Comparison of ENCODE assay signal across 8 cellular contexts in the genomic region with DNA sequence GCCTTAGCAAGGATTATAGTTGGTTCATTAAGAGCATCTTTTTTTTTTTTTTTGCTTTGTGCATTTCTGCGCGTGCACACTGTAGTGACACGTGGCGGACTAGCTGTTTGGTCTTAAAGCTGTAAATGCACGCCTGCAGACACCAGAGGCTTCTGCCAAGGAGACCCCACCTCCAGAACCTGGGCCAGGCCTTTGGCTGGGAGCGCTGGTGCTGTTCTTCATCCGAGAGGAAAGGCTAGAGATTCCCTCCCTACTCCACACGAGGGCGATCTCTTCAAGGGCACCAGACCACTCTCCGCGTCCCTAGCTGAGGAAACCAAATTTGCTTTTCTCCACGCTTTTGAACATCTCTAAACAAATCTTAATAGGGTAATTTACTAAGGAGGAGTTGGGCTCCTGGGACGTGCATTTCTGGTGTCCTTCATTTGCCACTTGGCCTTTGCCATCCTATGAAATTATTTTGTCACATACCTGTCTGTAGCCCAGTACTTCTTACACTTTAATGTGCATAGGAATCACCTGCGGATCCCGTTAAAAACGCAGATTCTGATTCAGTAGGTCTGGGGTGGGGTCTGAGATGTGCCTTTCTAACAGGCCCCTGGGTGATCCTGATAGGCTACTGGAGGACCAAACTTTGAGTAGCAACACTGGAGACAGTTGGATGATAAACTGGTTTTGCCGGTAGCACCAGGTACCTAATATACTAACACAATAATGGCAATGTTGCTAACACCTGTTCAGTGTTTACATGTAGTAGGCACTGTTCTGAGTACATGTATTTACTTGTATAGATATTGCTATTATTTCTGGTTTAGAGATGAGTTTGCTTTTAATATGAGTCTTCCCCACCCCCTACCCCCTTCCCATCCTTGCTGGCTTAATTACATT.
A peak's percentile ranks its signal among the peaks of the same experiment; 100 is the strongest.
DNase-seq lines count a peak whose midpoint lies in the region; ATAC-seq and TF ChIP-seq lines count a peak whose summit lies in the region.

No MANE protein-coding gene starts in this region.

- peak; percentile 78 for TF ChIP-seq CTCF in GM12875 (IDR thresholded peaks at IDR 0.05; ENCODE audit: borderline replicate concordance, insufficient read depth, low read depth, low read length)

- peak; percentile 70 for ATAC-seq in HG03097 (IDR thresholded peaks at IDR 0.05; ENCODE audit: low FRiP score, unreplicated experiment)

- H3K4me3 ChIP-seq in GM12875 (ENCODE audit: low read depth, low read length) = no peak overlapping the region

- DNase-seq in AG08395 (ENCODE audit: low spot score) = peak; percentile 64
- DNase-seq in NCI-H2196 treated with DMSO at 0.1 percent for 48 hours (lab: John Stamatoyannopoulos, UW; ENCODE audit: unreplicated experiment) = peak; percentile 70
- DNase-seq in activated CD4-positive, alpha-beta T cell treated with anti-CD3 and anti-CD28 coated beads, Interleukin-2, amount 50 U/mL, for 48 hours = peak; percentile 46 to 55
- DNase-seq in fibroblast of the conjunctiva (ENCODE audit: low read depth) = peak; percentile 23
- DNase-seq in pons (ENCODE audit: low spot score) = peak; percentile 50
- DNase-seq in middle frontal gyrus (ENCODE audit: extremely low spot score, low spot score) = no peak
